ENCODE assay signal across 27 cellular contexts in the genomic region with DNA sequence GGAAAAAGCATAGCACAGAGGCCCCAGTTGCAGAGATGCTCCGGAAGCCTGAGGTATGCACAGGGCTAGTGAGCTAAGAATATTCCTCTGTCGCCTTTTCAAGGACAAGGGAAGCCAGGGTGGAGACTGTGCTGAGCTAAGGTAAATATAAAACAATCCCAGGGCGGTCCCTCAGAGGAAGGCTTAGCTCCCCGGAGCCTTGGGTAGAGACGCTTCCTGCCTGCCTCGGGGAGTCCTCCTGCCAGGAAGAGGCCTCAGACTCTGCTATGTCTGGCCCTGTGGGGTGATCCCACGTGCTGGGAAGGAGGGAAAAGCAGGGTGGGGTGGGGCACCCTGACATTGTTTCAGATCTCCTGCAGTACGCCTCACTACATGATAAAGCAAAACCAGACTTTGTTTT.
A peak's percentile ranks its signal among the peaks of the same experiment; 100 is the strongest.
DNase-seq lines count a peak whose midpoint lies in the region; ATAC-seq, FAIRE-seq and TF ChIP-seq lines count a peak whose summit lies in the region.
"Had no signal": no experiment of that assay in that cellular context is flagged by ENCODE, and none has a peak within 500 bp of the region (broad histone marks: within the 10 kb centered on the region; RNA-seq: fewer than 3 reads in every experiment).

No MANE protein-coding gene starts in this region.

- intact Hi-C loops in left colon (cut with DNase I, micrococcal nuclease) = no loop called here
- intact Hi-C loops in transverse colon (cut with DNase I; ENCODE audit: low total_unique reads) = loop anchor here (10.0 kb wide), 1 partner anchor 606 kb away; no protein-coding TSS in a partner anchor
- intact Hi-C loops in CD8-positive, alpha-beta T cell (cut with DNase I, micrococcal nuclease) = no loop called here

- no peak for TF ChIP-seq CTCF in H1 (IDR thresholded peaks at IDR 0.05; ENCODE audit: control extremely low read depth in 1 of 3, insufficient read depth in 1 of 3, low read depth in 1 of 3, low read length in 3 of 3)
- no peak for TF ChIP-seq CTCF in transverse colon (IDR thresholded peaks at IDR 0.05)
- TF ChIP-seq CTCF in CD8-positive, alpha-beta T cell (IDR thresholded peaks at IDR 0.05) = no peak

- no peak overlapping the region for H4K91ac ChIP-seq in H1 (replicated peaks; ENCODE audit: insufficient read length, low read length)

- H4K8ac ChIP-seq in H1 (ENCODE audit: extremely low read depth, insufficient read depth, low read length) = no peak overlapping the region

- no peak overlapping the region for H3K18ac ChIP-seq in H1 (ENCODE audit: extremely low read depth, low read length)

- TF ChIP-seq RAD21 in H1 (IDR thresholded peaks at IDR 0.05 in 1 of 2, conservative IDR thresholded peaks at IDR 0.05 in 1 of 2; ENCODE audit: low read depth in 2 of 2, low read length in 2 of 2) = no peak

- WGBS in HUES64 = 48% methylated on average over 7 of the region's 8 CpGs
- WGBS in H1 (ENCODE audit: extremely low coverage in 1 of 2, insufficient coverage in 1 of 2, insufficient read length in 1 of 2, insufficient replicate concordance in 2 of 2, low coverage in 1 of 2, low lambda C conversion rate in 2 of 2, missing lambda C conversion rate in 1 of 2), 2 experiments = 85% methylated on average over 7 of the region's 8 CpGs; no CpG with 5 or more reads in 1 of the 2 experiments
- WGBS in transverse colon (ENCODE audit: low coverage in 1 of 2), 2 donors = 37% methylated on average over 8 of the region's 8 CpGs; no CpG with 5 or more reads in 1 of the 2 donors

- TF ChIP-seq EP300 in H1 (IDR thresholded peaks at IDR 0.05; ENCODE audit: borderline replicate concordance in 1 of 2, low read depth in 2 of 2, low read length in 2 of 2) (no peak), transverse colon (IDR thresholded peaks at IDR 0.05; ENCODE audit: low read depth) (no peak)

- H2BK12ac ChIP-seq in H1 (ENCODE audit: low read depth, low read length) = no peak overlapping the region

- ATAC-seq in left colon = peak; percentile 88
- no peak for ATAC-seq in activated T-cell treated with anti-CD3 and anti-CD28 coated beads, Interleukin-2, amount 50 U/mL, for 72 hours (replicated peaks in 1 of 2)
- no peak for ATAC-seq in CD8-positive, alpha-beta T cell
- ATAC-seq: HCT116 had no signal

- peak overlapping the region; percentile 87 for H2AFZ ChIP-seq in H1 (ENCODE audit: low read length)
- H2AFZ ChIP-seq: PC-9 had no signal

- TF ChIP-seq POLR2A in H1 (IDR thresholded peaks at IDR 0.05; ENCODE audit: control extremely low read depth in 1 of 2, low read depth in 2 of 2, low read length in 2 of 2) (no peak), transverse colon (IDR thresholded peaks at IDR 0.05) (no peak)

- H4K5ac ChIP-seq in H1 (ENCODE audit: insufficient read length, low read depth, low read length) = no peak overlapping the region

- H3K23ac ChIP-seq in H1 (ENCODE audit: insufficient read length) = no peak overlapping the region

- no peaks in the 10 kb centered on the region for H3K79me1 ChIP-seq in H1 (ENCODE audit: low read depth, low read length)

- no peak for FAIRE-seq in H1 (lab: Jason Lieb, UNC)

- H4K20me1 ChIP-seq in H1 (replicated peaks in 1 of 2; ENCODE audit: control insufficient read depth in 1 of 2, insufficient read depth in 2 of 2, low read length in 2 of 2) = no peaks in the 10 kb centered on the region

- H2BK120ac ChIP-seq in H1 (replicated peaks; ENCODE audit: low read depth, low read length) = no peak overlapping the region

- no peaks in the 10 kb centered on the region for H3K23me2 ChIP-seq in H1 (ENCODE audit: low read depth, low read length)

- POLR2A ChIA-PET in H1 (lab: Charles Lee; ENCODE audit: partially characterized antibody) = interaction anchor here (0.5 kb wide), 1 partner anchor 52 kb away, joined by 5 read pairs; no protein-coding TSS in a partner anchor
- POLR2A ChIA-PET in CD8-positive, alpha-beta T cell (lab: Charles Lee) = no interaction called here

- H3K27ac ChIP-seq in HUES64 (ENCODE audit: low read depth, low read length) (no peak overlapping the region), H1 (ENCODE audit: low read depth, low read length) (no peak overlapping the region), transverse colon (peak overlapping the region in 2 of 4 donors; percentile 12 to 42)
- H3K27ac ChIP-seq in CD8-positive, alpha-beta T cell (ENCODE audit: low read depth, low read length) = no peak overlapping the region
- H3K27ac ChIP-seq: epithelial cell of prostate, ovary, PC-9 had no signal

- DNase-seq in H1 (ENCODE audit: low read depth in 1 of 2, low spot score in 2 of 2) = no peak
- DNase-seq in left colon = peak; percentile 29 to 60
- DNase-seq in transverse colon = peak; percentile 22
- DNase-seq in activated T-cell treated with anti-CD3 and anti-CD28 coated beads, Interleukin-2, amount 50 U/mL, for 72 hours = no peak
- no peak for DNase-seq in NCI-H1092 treated with DMSO at 0.1 percent for 48 hours (lab: John Stamatoyannopoulos, UW)
- no peak for DNase-seq in CD8-positive, alpha-beta T cell
- DNase-seq: activated CD4-positive, alpha-beta T cell treated with anti-CD3 and anti-CD28 coated beads for 48 hours; activated CD8-positive, alpha-beta memory T cell treated with anti-CD3 and anti-CD28 coated beads for 24 hours; activated gamma-delta T cell; activated T-cell treated with anti-CD3 and anti-CD28 coated beads, Interleukin-2, amount 50 U/mL, for 1 hour; glutamatergic neuron; NCI-H1694 treated with DMSO at 0.1 percent for 48 hours; NCI-H2171 treated with DMSO at 0.1 percent for 48 hours; NCI-H510A treated with DMSO at 0.1 percent for 48 hours; NK-92 treated with Interleukin-12 subunit alpha and Interleukin-12 subunit beta, amount 100 ng/mL, for 24 hours; ovary; PC-9; retina; SHP77; stimulated activated CD4-positive, alpha-beta T cell treated with anti-CD3 and anti-CD28 coated beads, Interleukin-2, amount 100 ng/mL, for 24 hours had no signal

- no peak overlapping the region for H2BK15ac ChIP-seq in H1 (ENCODE audit: low read length)

- H3K36me3 ChIP-seq in HUES64 (ENCODE audit: insufficient read depth, low read length) (no peaks in the 10 kb centered on the region), H1 (ENCODE audit: control insufficient read depth in 2 of 4, insufficient read depth in 4 of 4, low read length in 3 of 4) (no peaks in the 10 kb centered on the region), transverse colon (no peaks in the 10 kb centered on the region)
- no peaks in the 10 kb centered on the region for H3K36me3 ChIP-seq in CD8-positive, alpha-beta T cell (ENCODE audit: insufficient read depth, low read length)
- H3K36me3 ChIP-seq: ovary had no signal

- peaks cover 7% of the 10 kb centered on the region; the same call in 1 of the 2 replicates for H3K4me1 ChIP-seq in HUES64 (ENCODE audit: insufficient read depth, low read length)
- H3K4me1 ChIP-seq in H1 (replicated peaks in 1 of 4; ENCODE audit: control insufficient read depth in 3 of 4, insufficient read depth in 4 of 4, low read length in 3 of 4) = no peaks in the 10 kb centered on the region
- peaks cover 0 to 27% (median 8%) of the 10 kb centered on the region in 4 donors for H3K4me1 ChIP-seq in transverse colon
- no peaks in the 10 kb centered on the region for H3K4me1 ChIP-seq in CD8-positive, alpha-beta T cell (ENCODE audit: insufficient read depth, low read length)

- H2BK5ac ChIP-seq in H1 (ENCODE audit: low read depth, low read length) = no peak overlapping the region

- no peaks in the 10 kb centered on the region for H3K79me2 ChIP-seq in H1 (ENCODE audit: control insufficient read depth in 1 of 2, insufficient read depth in 2 of 2, low read length in 2 of 2)

- H3K4ac ChIP-seq in H1 (replicated peaks; ENCODE audit: insufficient read length, low read depth, low read length) = no peak overlapping the region

- H3K4me3 ChIP-seq in HUES64 (ENCODE audit: low read length) = no peak overlapping the region
- no peak overlapping the region for H3K4me3 ChIP-seq in H1 (ENCODE audit: extremely low read depth in 1 of 4, insufficient read depth in 2 of 4, low read depth in 3 of 4, low read length in 4 of 4)
- H3K4me3 ChIP-seq in transverse colon = no peak overlapping the region
- no peak overlapping the region for H3K4me3 ChIP-seq in CD8-positive, alpha-beta T cell (ENCODE audit: low read depth, low read length)
- H3K4me3 ChIP-seq: ovary, PC-9, smooth muscle cell had no signal

- H3K9me3 ChIP-seq in HUES64 (ENCODE audit: insufficient read depth, low read depth, low read length) (no peaks in the 10 kb centered on the region), H1 (ENCODE audit: insufficient read depth in 2 of 2, low read depth in 1 of 2, low read length in 1 of 2) (no peaks in the 10 kb centered on the region), transverse colon (no peaks in the 10 kb centered on the region)
- no peaks in the 10 kb centered on the region for H3K9me3 ChIP-seq in CD8-positive, alpha-beta T cell (ENCODE audit: low read length)
- H3K9me3 ChIP-seq: ovary had no signal

- H3K27me3 Mint-ChIP-seq in activated T-cell treated with anti-CD3 and anti-CD28 coated beads, Interleukin-2, amount 50 U/mL, for 72 hours (ENCODE audit: low read depth) = no peaks in the 10 kb centered on the region
- H3K27me3 Mint-ChIP-seq in CD8-positive, alpha-beta T cell (ENCODE audit: low read depth) = peaks cover 2% of the 10 kb centered on the region
- H3K27me3 Mint-ChIP-seq: type B pancreatic cell had no signal

- no peaks in the 10 kb centered on the region for H3K36me3 Mint-ChIP-seq in activated T-cell treated with anti-CD3 and anti-CD28 coated beads, Interleukin-2, amount 50 U/mL, for 72 hours (ENCODE audit: insufficient read depth in 2 of 2)
- H3K36me3 Mint-ChIP-seq in CD8-positive, alpha-beta T cell = no peaks in the 10 kb centered on the region
- H3K36me3 Mint-ChIP-seq: type B pancreatic cell had no signal

- H3K14ac ChIP-seq in H1 (ENCODE audit: insufficient read length) = no peak overlapping the region

- no peaks in the 10 kb centered on the region for H3K4me1 Mint-ChIP-seq in activated T-cell treated with anti-CD3 and anti-CD28 coated beads, Interleukin-2, amount 50 U/mL, for 72 hours (ENCODE audit: low read depth)
- no peaks in the 10 kb centered on the region for H3K4me1 Mint-ChIP-seq in CD8-positive, alpha-beta T cell (ENCODE audit: low read depth)

- H2AK5ac ChIP-seq in H1 (ENCODE audit: low read depth, low read length) = no peak overlapping the region

- in situ Hi-C loops in transverse colon (cut with MboI; ENCODE audit: low pct_ligation_motif_present in 1 of 4, low pct_unique_long_range_greater_than_20kb in 1 of 4, low sequenced_read_pairs in 3 of 4) = loop anchor here in 1 of 4 donors (25.0 kb wide), 1 partner anchor 618 kb away; no protein-coding TSS in a partner anchor

- H2BK20ac ChIP-seq in H1 (ENCODE audit: low read length) = no peak overlapping the region

- H3K9me3 Mint-ChIP-seq in activated T-cell treated with anti-CD3 and anti-CD28 coated beads, Interleukin-2, amount 50 U/mL, for 72 hours = peaks cover 0 to 2% of the 10 kb centered on the region in 2 donors
- H3K9me3 Mint-ChIP-seq in CD8-positive, alpha-beta T cell = no peaks in the 10 kb centered on the region
- H3K9me3 Mint-ChIP-seq: T-helper 2 cell treated with Interferon-gamma antibody and Interleukin-4, amounts not matched to agents 5 μg/mL and 100 μg/mL, for 36 hours had no signal

- no peak overlapping the region for H3K4me3 Mint-ChIP-seq in activated T-cell treated with anti-CD3 and anti-CD28 coated beads, Interleukin-2, amount 50 U/mL, for 72 hours
- H3K4me3 Mint-ChIP-seq in CD8-positive, alpha-beta T cell = no peak overlapping the region
- H3K4me3 Mint-ChIP-seq: nephron; T-helper 2 cell treated with Interferon-gamma antibody and Interleukin-4, amounts not matched to agents 5 μg/mL and 100 μg/mL, for 36 hours; type B pancreatic cell had no signal

- no peaks in the 10 kb centered on the region for H3K27me3 ChIP-seq in HUES64 (ENCODE audit: insufficient read depth, low read length)
- H3K27me3 ChIP-seq in H1 (replicated peaks in 1 of 4; ENCODE audit: control insufficient read depth in 3 of 4, extremely low read depth in 1 of 4, insufficient read depth in 3 of 4, low read length in 3 of 4) = no peaks in the 10 kb centered on the region
- H3K27me3 ChIP-seq in transverse colon = no peaks in the 10 kb centered on the region
- no peaks in the 10 kb centered on the region for H3K27me3 ChIP-seq in CD8-positive, alpha-beta T cell (ENCODE audit: insufficient read depth, low read length)
- H3K27me3 ChIP-seq: ovary had no signal

- no peak overlapping the region for H3K4me2 ChIP-seq in H1 (ENCODE audit: insufficient read depth in 1 of 2, low read depth in 2 of 2, low read length in 2 of 2)
- H3K4me2 ChIP-seq: PC-9, smooth muscle cell had no signal

- H3K9ac ChIP-seq in HUES64 (ENCODE audit: low read depth, low read length) (peak overlapping the region; percentile 31; the same call in 1 of the 2 replicates), H1 (replicated peaks in 1 of 4; ENCODE audit: extremely low read depth in 1 of 4, low read depth in 3 of 4, low read length in 3 of 4) (no peak overlapping the region)

- no peak overlapping the region for H3K27ac Mint-ChIP-seq in activated T-cell treated with anti-CD3 and anti-CD28 coated beads, Interleukin-2, amount 50 U/mL, for 72 hours
- no peak overlapping the region for H3K27ac Mint-ChIP-seq in CD8-positive, alpha-beta T cell
- H3K27ac Mint-ChIP-seq: nephron; T-helper 2 cell treated with Interferon-gamma antibody and Interleukin-4, amounts not matched to agents 5 μg/mL and 100 μg/mL, for 36 hours; type B pancreatic cell had no signal

- H3K56ac ChIP-seq in H1 (replicated peaks; ENCODE audit: insufficient read length, low read depth, low read length) = no peak overlapping the region

- CTCF ChIA-PET in H1 (lab: Charles Lee; ENCODE audit: partially characterized antibody) = interaction anchor here (1.0 to 1.6 kb wide), 4 partner anchors 15 to 622 kb away, joined by 3 to 6 read pairs (median 4); no protein-coding TSS in a partner anchor
- CTCF ChIA-PET in CD8-positive, alpha-beta T cell (lab: Charles Lee) = interaction anchor here (0.9 kb wide), 1 partner anchor 27 kb away, joined by 3 read pairs; no protein-coding TSS in a partner anchor

Comparison
In these comparisons a context has a peak if more than half of its experiments do, and no peak if none do; other contexts are left out.
1. DNase-seq: peak in left colon (2 of 2) and transverse colon (single experiment); none in H1 (0 of 2), activated T-cell treated with anti-CD3 and anti-CD28 coated beads, Interleukin-2, amount 50 U/mL, for 72 hours (0 of 2), NCI-H1092 treated with DMSO at 0.1 percent for 48 hours (single experiment) and CD8-positive, alpha-beta T cell (0 of 7).